In the genomic region with DNA sequence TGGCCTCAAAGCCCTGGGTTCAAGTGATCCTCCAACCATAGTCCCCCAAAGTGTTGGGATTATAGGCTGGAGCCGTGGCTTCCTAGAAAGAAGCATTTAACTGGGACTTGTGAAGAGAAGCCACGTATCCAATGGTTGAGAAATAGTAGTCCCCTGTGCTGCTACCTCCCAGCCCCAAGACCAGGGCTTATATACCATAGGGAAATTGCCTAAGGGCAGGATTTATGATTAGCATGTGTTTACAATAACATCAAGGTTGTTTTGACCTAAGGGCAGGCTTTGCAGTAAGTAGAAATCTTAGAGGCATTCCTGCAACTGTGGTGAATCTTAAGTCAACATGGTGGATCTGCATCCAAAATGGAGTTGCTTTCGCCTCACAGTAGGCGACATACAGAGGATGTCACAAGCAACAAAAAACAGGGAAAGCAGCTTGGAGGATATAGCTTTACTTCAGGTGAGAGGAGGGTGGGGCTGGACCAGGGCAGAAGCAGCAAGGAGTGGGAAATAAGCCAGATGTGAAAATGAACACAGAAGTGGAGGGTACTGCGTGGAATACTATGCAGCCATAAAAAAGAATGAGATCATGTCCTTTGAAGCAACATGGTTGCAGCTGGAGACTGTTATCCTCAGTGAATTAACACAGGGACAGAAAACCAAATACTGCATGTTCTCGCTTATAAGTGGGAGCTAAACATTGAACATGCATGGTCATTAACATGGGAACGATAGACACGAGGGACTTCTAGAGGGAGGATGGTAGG, we compare ENCODE assay signal across 2 cellular contexts.
TF ChIP-seq lines count a peak whose summit lies in the region.

No MANE protein-coding gene starts in this region.

TF ChIP-seq in A549, 52 proteins besides CTCF, POLR2A, EP300 and RAD21:
- no peak for TF ChIP-seq NFE2L2 (conservative IDR thresholded peaks at IDR 0.05; ENCODE audit: low read length)
- no peak for TF ChIP-seq ZNF302 (CRISPR knock-in tag; IDR thresholded peaks at IDR 0.05)
- TF ChIP-seq MYC (IDR thresholded peaks at IDR 0.05; ENCODE audit: borderline replicate concordance, low read length): no peak
- no peak for TF ChIP-seq FOXS1 (CRISPR knock-in tag; IDR thresholded peaks at IDR 0.05)
- TF ChIP-seq, protein P1, sequence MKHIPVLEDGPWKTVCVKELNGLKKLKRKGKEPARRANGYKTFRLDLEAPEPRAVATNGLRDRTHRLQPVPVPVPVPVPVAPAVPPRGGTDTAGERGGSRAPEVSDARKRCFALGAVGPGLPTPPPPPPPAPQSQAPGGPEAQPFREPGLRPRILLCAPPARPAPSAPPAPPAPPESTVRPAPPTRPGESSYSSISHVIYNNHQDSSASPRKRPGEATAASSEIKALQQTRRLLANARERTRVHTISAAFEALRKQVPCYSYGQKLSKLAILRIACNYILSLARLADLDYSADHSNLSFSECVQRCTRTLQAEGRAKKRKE (CRISPR knock-in tag; IDR thresholded peaks at IDR 0.05; ENCODE audit: low read depth): no peak; the same call in 1 of the 2 replicates
- TF ChIP-seq JUNB (IDR thresholded peaks at IDR 0.05): no peak
- no peak for TF ChIP-seq RARB (CRISPR knock-in tag; IDR thresholded peaks at IDR 0.05)
- no peak for TF ChIP-seq EHF (CRISPR knock-in tag; IDR thresholded peaks at IDR 0.05)
- no peak for TF ChIP-seq ZSCAN20 (CRISPR knock-in tag; IDR thresholded peaks at IDR 0.05)
- TF ChIP-seq KDM5A (IDR thresholded peaks at IDR 0.05): no peak
- no peak for TF ChIP-seq FOSL2 (IDR thresholded peaks at IDR 0.05)
- TF ChIP-seq FOSL2 (CRISPR knock-in tag; IDR thresholded peaks at IDR 0.05): no peak
- no peak for TF ChIP-seq TP53 (CRISPR knock-in tag; IDR thresholded peaks at IDR 0.05)
- TF ChIP-seq SMC3 (IDR thresholded peaks at IDR 0.05): no peak
- TF ChIP-seq, protein P2, sequence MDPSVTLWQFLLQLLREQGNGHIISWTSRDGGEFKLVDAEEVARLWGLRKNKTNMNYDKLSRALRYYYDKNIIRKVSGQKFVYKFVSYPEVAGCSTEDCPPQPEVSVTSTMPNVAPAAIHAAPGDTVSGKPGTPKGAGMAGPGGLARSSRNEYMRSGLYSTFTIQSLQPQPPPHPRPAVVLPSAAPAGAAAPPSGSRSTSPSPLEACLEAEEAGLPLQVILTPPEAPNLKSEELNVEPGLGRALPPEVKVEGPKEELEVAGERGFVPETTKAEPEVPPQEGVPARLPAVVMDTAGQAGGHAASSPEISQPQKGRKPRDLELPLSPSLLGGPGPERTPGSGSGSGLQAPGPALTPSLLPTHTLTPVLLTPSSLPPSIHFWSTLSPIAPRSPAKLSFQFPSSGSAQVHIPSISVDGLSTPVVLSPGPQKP (IDR thresholded peaks at IDR 0.05; ENCODE audit: low read depth, low read length): no peak

TF ChIP-seq in HCT116, 20 proteins besides CTCF, POLR2A, EP300 and RAD21:
- no peak for TF ChIP-seq EZH2phosphoT487 (IDR thresholded peaks at IDR 0.05; ENCODE audit: borderline replicate concordance)
TF ChIP-seq in HCT116: peak in this region for 0.
